1 cellular context compared by ENCODE assay signal in the genomic region with DNA sequence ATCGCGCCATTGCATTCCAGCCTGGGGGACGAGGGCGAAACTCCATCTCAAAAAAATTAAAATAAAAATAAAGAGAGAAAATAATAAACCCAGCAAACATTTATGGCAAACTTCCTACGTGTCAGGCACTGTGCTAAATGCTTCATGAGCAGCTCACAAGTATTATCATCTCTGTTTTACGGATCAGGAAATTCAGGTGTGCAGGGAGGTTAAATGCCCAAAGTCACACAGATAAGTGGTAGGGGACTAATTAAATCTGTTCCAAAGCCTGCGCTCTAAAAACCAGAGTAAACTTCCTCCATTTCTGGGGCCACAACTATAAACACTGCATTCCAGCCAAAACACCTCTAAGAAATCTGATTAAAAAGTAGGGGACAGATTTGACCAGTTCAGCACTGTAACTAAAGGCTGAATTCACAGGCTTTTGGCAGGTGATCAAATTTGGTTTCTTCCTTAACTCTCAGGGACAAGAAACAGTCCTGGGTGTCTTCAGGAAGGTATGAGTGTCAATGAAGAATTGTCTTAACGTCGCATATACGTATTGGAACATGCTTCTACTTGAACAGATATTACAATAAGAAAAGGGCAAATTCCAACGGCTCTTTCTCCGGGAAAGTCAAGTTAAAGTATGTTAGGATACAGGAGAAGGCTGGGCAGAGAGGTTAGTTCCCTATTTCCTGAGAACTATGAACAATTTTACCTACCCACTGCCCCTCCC.
TF ChIP-seq lines count a peak whose summit lies in the region.

No MANE protein-coding gene starts in this region.

TF ChIP-seq in GM12891, 5 proteins besides CTCF, POLR2A, EP300 and RAD21 (continued from another document):
- TF ChIP-seq POLR2AphosphoS5 (IDR thresholded peaks at IDR 0.05; ENCODE audit: low read depth, low read length) (no peak), TAF1 (IDR thresholded peaks at IDR 0.05; ENCODE audit: low read depth, low read length) (no peak), SPI1 (IDR thresholded peaks at IDR 0.05; ENCODE audit: low read depth, low read length) (no peak), POU2F2 (IDR thresholded peaks at IDR 0.05; ENCODE audit: low read depth, low read length) (no peak)
